In genomic region chr9:80926611-80927010, GRCh38 we compare ENCODE assay signal across 14 cellular contexts.
DNase-seq lines count a peak whose midpoint lies in the region; ATAC-seq and TF ChIP-seq lines count a peak whose summit lies in the region.
"Had no signal": no experiment of that assay in that cellular context is flagged by ENCODE, and none has a peak within 500 bp of the region (broad histone marks: within the 10 kb centered on the region; RNA-seq: fewer than 3 reads in every experiment).

No MANE protein-coding gene starts in this region.

- no peak for ATAC-seq in GM19463 (IDR thresholded peaks at IDR 0.05; ENCODE audit: unreplicated experiment)
- ATAC-seq: A549; CD8-positive, alpha-beta T cell; HCT116 had no signal

- CTCF ChIA-PET in GM10248 (lab: Yijun Ruan, JAX), result no interaction called here

- peak; percentile 3 for DNase-seq in M059J (ENCODE audit: low read depth)
- peak; percentile 24 for DNase-seq in RPMI7951 (ENCODE audit: low read depth)
- peak; percentile 19 for DNase-seq in globus pallidus (ENCODE audit: low spot score)
- DNase-seq in activated naive CD4-positive, alpha-beta T cell treated with Interleukin-2 at 50 U/mL for 16 hours, result no peak
- no peak for DNase-seq in GM10248 (ENCODE audit: extremely low spot score)
- DNase-seq: Caco-2; CD8-positive, alpha-beta T cell; DND-41; GDM1; GM23248; IMR-90 had no signal

- POLR2A ChIA-PET in GM10248 (lab: Yijun Ruan, JAX), result no interaction called here

- no peak for TF ChIP-seq CTCF in GM10248 (IDR thresholded peaks at IDR 0.05; ENCODE audit: control extremely low read depth, extremely low read depth, low read depth, missing control alignments)

Comparison
In these comparisons a context has a peak if more than half of its experiments do, and no peak if none do; other contexts are left out.
1. DNase-seq: peak in M059J (single experiment), RPMI7951 (single experiment) and globus pallidus (single experiment); none in activated naive CD4-positive, alpha-beta T cell treated with Interleukin-2 at 50 U/mL for 16 hours (single experiment) and GM10248 (single experiment).